In the genomic region with DNA sequence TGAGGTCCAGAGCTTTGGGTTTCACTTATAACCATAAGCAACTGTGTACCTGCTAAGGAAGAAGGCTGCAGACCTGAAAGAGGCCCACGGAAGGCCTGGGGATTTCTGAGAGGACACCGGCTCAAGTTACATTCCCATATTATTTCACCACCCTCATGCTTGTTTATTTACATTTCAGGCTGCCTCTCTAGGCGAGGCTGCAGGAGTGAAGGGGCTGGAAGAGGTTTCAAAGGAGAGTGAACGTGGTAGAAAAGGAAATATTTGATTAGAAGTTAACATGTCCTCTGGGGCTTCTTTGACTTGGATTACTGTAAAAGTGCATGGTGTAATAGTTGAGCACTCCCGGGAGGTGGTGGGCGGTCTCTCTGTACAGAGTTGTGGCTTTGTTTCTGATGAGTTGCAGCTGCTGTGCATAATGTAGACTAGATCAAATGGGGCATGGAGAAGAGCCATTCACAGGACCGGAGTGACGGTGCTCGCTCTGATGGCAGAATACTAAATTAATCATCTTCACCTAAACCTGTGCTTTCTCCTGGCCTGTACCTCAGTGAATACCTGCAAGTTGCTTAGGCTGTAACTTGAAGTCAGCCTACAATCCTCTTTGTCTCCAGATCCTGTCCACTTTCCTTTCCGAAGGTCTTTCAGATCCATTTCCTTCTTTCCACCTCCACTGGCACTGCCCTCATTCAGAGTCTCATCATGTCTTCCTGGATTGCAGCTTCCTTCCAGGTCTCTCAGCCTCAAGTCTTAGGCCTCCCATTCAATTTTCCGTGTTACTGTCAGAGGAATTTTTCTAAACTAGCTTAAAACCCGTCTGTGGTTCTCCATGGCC, we compare ENCODE assay signal across 1 cellular context.
TF ChIP-seq lines count a peak whose summit lies in the region.

No MANE protein-coding gene starts in this region.

TF ChIP-seq in HCT116, 20 proteins besides CTCF, POLR2A, EP300 and RAD21 (continued from another document):
- TF ChIP-seq, protein P1, sequence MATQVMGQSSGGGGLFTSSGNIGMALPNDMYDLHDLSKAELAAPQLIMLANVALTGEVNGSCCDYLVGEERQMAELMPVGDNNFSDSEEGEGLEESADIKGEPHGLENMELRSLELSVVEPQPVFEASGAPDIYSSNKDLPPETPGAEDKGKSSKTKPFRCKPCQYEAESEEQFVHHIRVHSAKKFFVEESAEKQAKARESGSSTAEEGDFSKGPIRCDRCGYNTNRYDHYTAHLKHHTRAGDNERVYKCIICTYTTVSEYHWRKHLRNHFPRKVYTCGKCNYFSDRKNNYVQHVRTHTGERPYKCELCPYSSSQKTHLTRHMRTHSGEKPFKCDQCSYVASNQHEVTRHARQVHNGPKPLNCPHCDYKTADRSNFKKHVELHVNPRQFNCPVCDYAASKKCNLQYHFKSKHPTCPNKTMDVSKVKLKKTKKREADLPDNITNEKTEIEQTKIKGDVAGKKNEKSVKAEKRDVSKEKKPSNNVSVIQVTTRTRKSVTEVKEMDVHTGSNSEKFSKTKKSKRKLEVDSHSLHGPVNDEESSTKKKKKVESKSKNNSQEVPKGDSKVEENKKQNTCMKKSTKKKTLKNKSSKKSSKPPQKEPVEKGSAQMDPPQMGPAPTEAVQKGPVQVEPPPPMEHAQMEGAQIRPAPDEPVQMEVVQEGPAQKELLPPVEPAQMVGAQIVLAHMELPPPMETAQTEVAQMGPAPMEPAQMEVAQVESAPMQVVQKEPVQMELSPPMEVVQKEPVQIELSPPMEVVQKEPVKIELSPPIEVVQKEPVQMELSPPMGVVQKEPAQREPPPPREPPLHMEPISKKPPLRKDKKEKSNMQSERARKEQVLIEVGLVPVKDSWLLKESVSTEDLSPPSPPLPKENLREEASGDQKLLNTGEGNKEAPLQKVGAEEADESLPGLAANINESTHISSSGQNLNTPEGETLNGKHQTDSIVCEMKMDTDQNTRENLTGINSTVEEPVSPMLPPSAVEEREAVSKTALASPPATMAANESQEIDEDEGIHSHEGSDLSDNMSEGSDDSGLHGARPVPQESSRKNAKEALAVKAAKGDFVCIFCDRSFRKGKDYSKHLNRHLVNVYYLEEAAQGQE (IDR thresholded peaks at IDR 0.05; ENCODE audit: low read depth) = no peak
- TF ChIP-seq SIN3A (IDR thresholded peaks at IDR 0.05; ENCODE audit: low read depth) (no peak), ELF1 (IDR thresholded peaks at IDR 0.05; ENCODE audit: borderline replicate concordance, low read depth) (no peak), ZFX (IDR thresholded peaks at IDR 0.05) (no peak), CEBPB (IDR thresholded peaks at IDR 0.05; ENCODE audit: low read depth) (no peak)
- TF ChIP-seq, protein P2, sequence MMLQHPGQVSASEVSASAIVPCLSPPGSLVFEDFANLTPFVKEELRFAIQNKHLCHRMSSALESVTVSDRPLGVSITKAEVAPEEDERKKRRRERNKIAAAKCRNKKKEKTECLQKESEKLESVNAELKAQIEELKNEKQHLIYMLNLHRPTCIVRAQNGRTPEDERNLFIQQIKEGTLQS (IDR thresholded peaks at IDR 0.05) = no peak
- TF ChIP-seq, protein P3, sequence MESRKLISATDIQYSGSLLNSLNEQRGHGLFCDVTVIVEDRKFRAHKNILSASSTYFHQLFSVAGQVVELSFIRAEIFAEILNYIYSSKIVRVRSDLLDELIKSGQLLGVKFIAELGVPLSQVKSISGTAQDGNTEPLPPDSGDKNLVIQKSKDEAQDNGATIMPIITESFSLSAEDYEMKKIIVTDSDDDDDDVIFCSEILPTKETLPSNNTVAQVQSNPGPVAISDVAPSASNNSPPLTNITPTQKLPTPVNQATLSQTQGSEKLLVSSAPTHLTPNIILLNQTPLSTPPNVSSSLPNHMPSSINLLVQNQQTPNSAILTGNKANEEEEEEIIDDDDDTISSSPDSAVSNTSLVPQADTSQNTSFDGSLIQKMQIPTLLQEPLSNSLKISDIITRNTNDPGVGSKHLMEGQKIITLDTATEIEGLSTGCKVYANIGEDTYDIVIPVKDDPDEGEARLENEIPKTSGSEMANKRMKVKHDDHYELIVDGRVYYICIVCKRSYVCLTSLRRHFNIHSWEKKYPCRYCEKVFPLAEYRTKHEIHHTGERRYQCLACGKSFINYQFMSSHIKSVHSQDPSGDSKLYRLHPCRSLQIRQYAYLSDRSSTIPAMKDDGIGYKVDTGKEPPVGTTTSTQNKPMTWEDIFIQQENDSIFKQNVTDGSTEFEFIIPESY (IDR thresholded peaks at IDR 0.05; ENCODE audit: extremely low read depth, insufficient replicate concordance, low read length) = no peak
TF ChIP-seq in HCT116: peak in this region for 0.
